In the genomic region with DNA sequence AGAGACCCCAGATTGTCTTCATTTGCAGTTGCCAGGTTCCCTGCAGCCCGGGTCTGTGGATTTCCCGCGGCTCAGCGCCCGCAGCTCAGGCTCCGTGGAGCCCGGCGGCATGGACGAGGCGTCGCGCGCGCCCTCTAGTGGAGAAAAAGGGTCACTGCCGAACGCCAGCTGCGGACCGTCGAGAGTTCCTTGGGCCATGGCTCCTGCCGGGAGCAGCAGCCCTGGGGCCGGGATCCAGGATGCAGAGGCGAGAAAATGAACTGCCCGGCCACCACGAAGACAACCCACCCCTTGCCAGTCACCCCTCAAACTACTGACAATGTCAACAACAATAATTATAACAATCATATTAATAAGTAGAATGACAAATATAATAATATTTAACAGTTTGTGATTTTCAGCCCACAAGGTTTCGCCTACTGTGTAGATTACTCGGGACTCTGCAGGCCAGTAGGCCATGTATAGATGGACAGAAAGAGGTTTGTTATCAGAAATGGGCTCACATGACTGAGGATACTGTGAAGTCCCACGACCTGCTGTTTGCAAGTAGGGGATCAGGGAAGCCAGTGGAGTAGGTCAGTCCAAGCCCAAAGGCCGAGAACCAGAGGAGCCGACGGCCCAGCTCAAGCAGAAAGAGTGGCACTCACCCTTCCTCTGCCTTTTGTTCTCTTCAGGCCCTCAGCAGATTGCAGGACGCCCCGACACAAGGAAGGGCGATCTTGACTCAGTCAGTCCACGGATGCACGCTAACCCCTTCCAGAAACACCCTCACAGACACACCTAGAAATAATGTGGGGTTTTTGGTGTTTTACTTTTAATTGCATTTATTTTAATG, we compare ENCODE assay signal across 8 cellular contexts. TPM values are rescaled to one million over a fixed set of nuclear protein-coding genes. Genes with fewer than 3 reads are reported as not detected.
DNase-seq lines count a peak whose midpoint lies in the region; ATAC-seq and TF ChIP-seq lines count a peak whose summit lies in the region.

No MANE protein-coding gene starts in this region.

- H3K4me3 ChIP-seq in Karpas-422 (ENCODE audit: low read length) (no peak overlapping the region), rectal smooth muscle tissue (ENCODE audit: low read length) (peak overlapping the region; percentile 47), vagina (peak overlapping the region in 1 of 2 donors; percentile 10)

- H3K36me3 Mint-ChIP-seq in activated naive CD8-positive, alpha-beta T cell treated with anti-CD3 and anti-CD28 coated beads, Interleukin-2, amount 10 ng/mL, durations not matched to agents 7 days and 5 days, result no peaks in the 10 kb centered on the region

- no peak overlapping the region for H2AFZ ChIP-seq in Karpas-422 (ENCODE audit: low read length)

- H3K9me3 ChIP-seq in Karpas-422 (ENCODE audit: low read length), result no peaks in the 10 kb centered on the region
- H3K9me3 ChIP-seq in vagina, result peaks cover 6% of the 10 kb centered on the region

- H3K27ac ChIP-seq in Karpas-422 (ENCODE audit: low read length) (no peak overlapping the region), rectal smooth muscle tissue (ENCODE audit: low read depth, low read length) (no peak overlapping the region), vagina (no peak overlapping the region)

- no peaks in the 10 kb centered on the region for H3K79me2 ChIP-seq in Karpas-422 (ENCODE audit: low read length)

- H3K9me2 ChIP-seq in Karpas-422 (replicated peaks; ENCODE audit: insufficient read depth, low read length), result no peaks in the 10 kb centered on the region

- H3K36me3 ChIP-seq in Karpas-422 (ENCODE audit: insufficient read depth, low read length) (no peaks in the 10 kb centered on the region), rectal smooth muscle tissue (ENCODE audit: control insufficient read depth, insufficient read depth, low read length) (no peaks in the 10 kb centered on the region), vagina (no peaks in the 10 kb centered on the region)

- H3K27me3 ChIP-seq in Karpas-422 (ENCODE audit: low read length), result no peaks in the 10 kb centered on the region
- H3K27me3 ChIP-seq in rectal smooth muscle tissue (ENCODE audit: control insufficient read depth, insufficient read depth, low read length), result no peaks in the 10 kb centered on the region
- H3K27me3 ChIP-seq in vagina, result no peaks in the 10 kb centered on the region

- H3K27ac Mint-ChIP-seq in activated naive CD8-positive, alpha-beta T cell treated with anti-CD3 and anti-CD28 coated beads, Interleukin-2, amount 10 ng/mL, durations not matched to agents 7 days and 5 days, result no peak overlapping the region

- ATAC-seq in GM19438 (IDR thresholded peaks at IDR 0.05; ENCODE audit: low read depth, unreplicated experiment) (peak; percentile 89), SK-N-SH treated with all-trans-retinoic acid at 6 μM for 48 hours (peak; percentile 99), left cardiac atrium (peak; percentile 94 to 96)
- ATAC-seq in activated naive CD8-positive, alpha-beta T cell treated with anti-CD3 and anti-CD28 coated beads, Interleukin-2, amount 10 ng/mL, durations not matched to agents 7 days and 5 days (ENCODE audit: low read depth), result peak; percentile 82

- no peak overlapping the region for H3K9ac ChIP-seq in Karpas-422 (ENCODE audit: low read length)
- no peak overlapping the region for H3K9ac ChIP-seq in rectal smooth muscle tissue (ENCODE audit: low read length)

- no peak overlapping the region for H3K4me3 Mint-ChIP-seq in activated naive CD8-positive, alpha-beta T cell treated with anti-CD3 and anti-CD28 coated beads, Interleukin-2, amount 10 ng/mL, durations not matched to agents 7 days and 5 days

- peak in 13 of 14 donors; percentile 14 to 91 (median 60) for DNase-seq in C1 segment of cervical spinal cord (lab: John Stamatoyannopoulos, UW)
- DNase-seq in Karpas-422, result peak; percentile 78
- peak; percentile 75 for DNase-seq in activated naive CD8-positive, alpha-beta T cell treated with anti-CD3 and anti-CD28 coated beads, Interleukin-2, amount 10 ng/mL, durations not matched to agents 7 days and 5 days
- peak; percentile 76 for DNase-seq in left cardiac atrium
- no peak for DNase-seq in vagina (ENCODE audit: extremely low spot score in 2 of 2)

- H4K20me1 ChIP-seq in Karpas-422 (ENCODE audit: insufficient read depth, low read depth, low read length), result no peaks in the 10 kb centered on the region

- peaks cover 15% of the 10 kb centered on the region for H3K27me3 Mint-ChIP-seq in activated naive CD8-positive, alpha-beta T cell treated with anti-CD3 and anti-CD28 coated beads, Interleukin-2, amount 10 ng/mL, durations not matched to agents 7 days and 5 days

- H3K4me1 Mint-ChIP-seq in activated naive CD8-positive, alpha-beta T cell treated with anti-CD3 and anti-CD28 coated beads, Interleukin-2, amount 10 ng/mL, durations not matched to agents 7 days and 5 days, result peaks cover 2% of the 10 kb centered on the region

- TF ChIP-seq CTCF in vagina (IDR thresholded peaks at IDR 0.05), result peak; percentile 77 to 90 (median 86)

- TF ChIP-seq POLR2A in vagina (IDR thresholded peaks at IDR 0.05), result no peak

- no peak overlapping the region for H3K4me2 ChIP-seq in Karpas-422 (ENCODE audit: low read depth, low read length, poor library complexity, severe bottlenecking)

- POLR2A ChIA-PET in activated naive CD8-positive, alpha-beta T cell treated with anti-CD3 and anti-CD28 coated beads, Interleukin-2, amount 10 ng/mL, durations not matched to agents 7 days and 5 days (lab: Charles Lee), result no interaction called here

- H3K9me3 Mint-ChIP-seq in activated naive CD8-positive, alpha-beta T cell treated with anti-CD3 and anti-CD28 coated beads, Interleukin-2, amount 10 ng/mL, durations not matched to agents 7 days and 5 days, result no peaks in the 10 kb centered on the region

- H3K4me1 ChIP-seq in Karpas-422 (ENCODE audit: low read length) (no peaks in the 10 kb centered on the region), rectal smooth muscle tissue (ENCODE audit: control insufficient read depth, insufficient read depth, low read length) (peaks cover 3% of the 10 kb centered on the region), vagina (peaks cover 9% of the 10 kb centered on the region)

- intact Hi-C loops in left cardiac atrium (cut with DNase I), result loop anchor here in 1 of 2 donors (5.0 to 10.0 kb wide), 2 partner anchors 229 to 281 kb away; no protein-coding TSS in a partner anchor
- intact Hi-C loops in vagina (cut with DNase I), result no loop called here

TF ChIP-seq in SK-N-SH treated with all-trans-retinoic acid at 6 μM for 48 hours, 23 proteins besides CTCF, POLR2A, EP300 and RAD21:
- TF ChIP-seq RARB (CRISPR knock-in tag; IDR thresholded peaks at IDR 0.05), result no peak
- TF ChIP-seq BACH2 (CRISPR knock-in tag; IDR thresholded peaks at IDR 0.05; ENCODE audit: borderline replicate concordance), result no peak
- TF ChIP-seq ZNF565 (CRISPR knock-in tag; conservative IDR thresholded peaks at IDR 0.05; ENCODE audit: low read depth), result no peak
- TF ChIP-seq ZNF8 (CRISPR knock-in tag; IDR thresholded peaks at IDR 0.05), result no peak
- TF ChIP-seq ZC3H10 (CRISPR knock-in tag; IDR thresholded peaks at IDR 0.05), result no peak
- TF ChIP-seq, protein P1, sequence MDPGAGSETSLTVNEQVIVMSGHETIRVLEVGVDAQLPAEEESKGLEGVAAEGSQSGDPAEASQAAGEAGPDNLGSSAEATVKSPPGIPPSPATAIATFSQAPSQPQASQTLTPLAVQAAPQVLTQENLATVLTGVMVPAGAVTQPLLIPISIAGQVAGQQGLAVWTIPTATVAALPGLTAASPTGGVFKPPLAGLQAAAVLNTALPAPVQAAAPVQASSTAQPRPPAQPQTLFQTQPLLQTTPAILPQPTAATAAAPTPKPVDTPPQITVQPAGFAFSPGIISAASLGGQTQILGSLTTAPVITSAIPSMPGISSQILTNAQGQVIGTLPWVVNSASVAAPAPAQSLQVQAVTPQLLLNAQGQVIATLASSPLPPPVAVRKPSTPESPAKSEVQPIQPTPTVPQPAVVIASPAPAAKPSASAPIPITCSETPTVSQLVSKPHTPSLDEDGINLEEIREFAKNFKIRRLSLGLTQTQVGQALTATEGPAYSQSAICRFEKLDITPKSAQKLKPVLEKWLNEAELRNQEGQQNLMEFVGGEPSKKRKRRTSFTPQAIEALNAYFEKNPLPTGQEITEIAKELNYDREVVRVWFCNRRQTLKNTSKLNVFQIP (CRISPR knock-in tag; IDR thresholded peaks at IDR 0.05; ENCODE audit: borderline replicate concordance, low read depth), result no peak
- no peak for TF ChIP-seq TCF4 (CRISPR knock-in tag; IDR thresholded peaks at IDR 0.05; ENCODE audit: borderline replicate concordance)
- TF ChIP-seq, protein P2, sequence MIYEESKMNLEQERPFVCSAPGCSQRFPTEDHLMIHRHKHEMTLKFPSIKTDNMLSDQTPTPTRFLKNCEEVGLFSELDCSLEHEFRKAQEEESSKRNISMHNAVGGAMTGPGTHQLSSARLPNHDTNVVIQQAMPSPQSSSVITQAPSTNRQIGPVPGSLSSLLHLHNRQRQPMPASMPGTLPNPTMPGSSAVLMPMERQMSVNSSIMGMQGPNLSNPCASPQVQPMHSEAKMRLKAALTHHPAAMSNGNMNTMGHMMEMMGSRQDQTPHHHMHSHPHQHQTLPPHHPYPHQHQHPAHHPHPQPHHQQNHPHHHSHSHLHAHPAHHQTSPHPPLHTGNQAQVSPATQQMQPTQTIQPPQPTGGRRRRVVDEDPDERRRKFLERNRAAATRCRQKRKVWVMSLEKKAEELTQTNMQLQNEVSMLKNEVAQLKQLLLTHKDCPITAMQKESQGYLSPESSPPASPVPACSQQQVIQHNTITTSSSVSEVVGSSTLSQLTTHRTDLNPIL (CRISPR knock-in tag; IDR thresholded peaks at IDR 0.05; ENCODE audit: low read depth), result no peak
- TF ChIP-seq TOX (CRISPR knock-in tag; IDR thresholded peaks at IDR 0.05; ENCODE audit: borderline replicate concordance), result no peak
- TF ChIP-seq, protein P3, sequence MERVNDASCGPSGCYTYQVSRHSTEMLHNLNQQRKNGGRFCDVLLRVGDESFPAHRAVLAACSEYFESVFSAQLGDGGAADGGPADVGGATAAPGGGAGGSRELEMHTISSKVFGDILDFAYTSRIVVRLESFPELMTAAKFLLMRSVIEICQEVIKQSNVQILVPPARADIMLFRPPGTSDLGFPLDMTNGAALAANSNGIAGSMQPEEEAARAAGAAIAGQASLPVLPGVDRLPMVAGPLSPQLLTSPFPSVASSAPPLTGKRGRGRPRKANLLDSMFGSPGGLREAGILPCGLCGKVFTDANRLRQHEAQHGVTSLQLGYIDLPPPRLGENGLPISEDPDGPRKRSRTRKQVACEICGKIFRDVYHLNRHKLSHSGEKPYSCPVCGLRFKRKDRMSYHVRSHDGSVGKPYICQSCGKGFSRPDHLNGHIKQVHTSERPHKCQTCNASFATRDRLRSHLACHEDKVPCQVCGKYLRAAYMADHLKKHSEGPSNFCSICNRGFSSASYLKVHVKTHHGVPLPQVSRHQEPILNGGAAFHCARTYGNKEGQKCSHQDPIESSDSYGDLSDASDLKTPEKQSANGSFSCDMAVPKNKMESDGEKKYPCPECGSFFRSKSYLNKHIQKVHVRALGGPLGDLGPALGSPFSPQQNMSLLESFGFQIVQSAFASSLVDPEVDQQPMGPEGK (CRISPR knock-in tag; IDR thresholded peaks at IDR 0.05; ENCODE audit: borderline replicate concordance), result no peak

RNA-seq across cellular contexts. Expression of a gene that starts 43.1 kb away (rescaled TPM):
- 28.4 and 30.0 TPM in 2 replicates for total RNA-seq in Karpas-422 (2014; rRNA removed; shearing (Covaris generic); ENCODE audit: low replicate concordance)
- 10 to 100 TPM; 21.5 to 23.1 TPM for total RNA-seq in activated naive CD8-positive, alpha-beta T cell treated with anti-CD3 and anti-CD28 coated beads, Interleukin-2, amount 10 ng/mL, durations not matched to agents 7 days and 5 days
- total RNA-seq in left cardiac atrium (10 to 100 TPM; 43.4 to 45.6 TPM), vagina (34.1 TPM)

Comparison
In these comparisons a context has a peak if more than half of its experiments do, and no peak if none do; other contexts are left out.
1. DNase-seq: peak in C1 segment of cervical spinal cord (13 of 14), Karpas-422 (single experiment), activated naive CD8-positive, alpha-beta T cell treated with anti-CD3 and anti-CD28 coated beads, Interleukin-2, amount 10 ng/mL, durations not matched to agents 7 days and 5 days (single experiment) and left cardiac atrium (single experiment); none in vagina (0 of 2).
2. Peak in every context shown above with its lines, with median percentiles within 50 percentile points of each other: ATAC-seq.